ENCODE assay signal across 2 cellular contexts in the genomic region with DNA sequence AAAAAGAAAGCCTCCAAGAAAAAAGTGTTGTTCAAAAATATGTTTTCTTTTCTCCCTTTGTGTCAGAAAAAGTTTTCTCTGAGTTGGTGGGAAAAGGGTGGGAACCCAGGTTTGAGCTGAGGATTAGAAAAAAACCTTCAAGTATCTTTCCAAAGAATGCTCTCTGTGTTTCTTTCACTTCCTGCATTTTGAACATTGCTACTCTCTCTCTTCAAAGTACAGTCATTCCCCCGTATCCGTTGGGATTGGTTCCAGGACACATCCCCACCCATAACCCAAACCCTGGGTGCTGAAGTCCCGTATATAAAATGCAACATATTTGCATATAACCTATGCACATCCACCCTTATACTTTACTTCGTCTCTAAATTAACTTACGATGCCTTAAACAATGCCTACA.
TF ChIP-seq lines count a peak whose summit lies in the region.

No MANE protein-coding gene starts in this region.

TF ChIP-seq in HepG2, 621 proteins besides CTCF, POLR2A, EP300 and RAD21:
- TF ChIP-seq NCOA1 (CRISPR knock-in tag; IDR thresholded peaks at IDR 0.05) (no peak), TOPORS (CRISPR knock-in tag; IDR thresholded peaks at IDR 0.05) (no peak), ZFX (CRISPR knock-in tag; IDR thresholded peaks at IDR 0.05; ENCODE audit: low read depth) (no peak), ADNP (CRISPR knock-in tag; IDR thresholded peaks at IDR 0.05) (no peak), KAT2B (IDR thresholded peaks at IDR 0.05; ENCODE audit: borderline replicate concordance, low read depth, low read length) (no peak), FLYWCH1 (CRISPR knock-in tag; IDR thresholded peaks at IDR 0.05) (no peak), PCBP1 (IDR thresholded peaks at IDR 0.05; ENCODE audit: borderline replicate concordance, low read depth, low read length) (no peak), GATAD2A (CRISPR knock-in tag; IDR thresholded peaks at IDR 0.05) (no peak), PHF20 (CRISPR knock-in tag; IDR thresholded peaks at IDR 0.05) (no peak), ZNF329 (CRISPR knock-in tag; IDR thresholded peaks at IDR 0.05; ENCODE audit: low read depth) (no peak), NFKB2 (CRISPR knock-in tag; IDR thresholded peaks at IDR 0.05; ENCODE audit: borderline replicate concordance) (no peak), ZBTB21 (CRISPR knock-in tag; IDR thresholded peaks at IDR 0.05) (no peak), ZNF251 (CRISPR knock-in tag; IDR thresholded peaks at IDR 0.05) (no peak), ZNF790 (CRISPR knock-in tag; IDR thresholded peaks at IDR 0.05; ENCODE audit: borderline replicate concordance) (no peak)
- TF ChIP-seq, protein P1, sequence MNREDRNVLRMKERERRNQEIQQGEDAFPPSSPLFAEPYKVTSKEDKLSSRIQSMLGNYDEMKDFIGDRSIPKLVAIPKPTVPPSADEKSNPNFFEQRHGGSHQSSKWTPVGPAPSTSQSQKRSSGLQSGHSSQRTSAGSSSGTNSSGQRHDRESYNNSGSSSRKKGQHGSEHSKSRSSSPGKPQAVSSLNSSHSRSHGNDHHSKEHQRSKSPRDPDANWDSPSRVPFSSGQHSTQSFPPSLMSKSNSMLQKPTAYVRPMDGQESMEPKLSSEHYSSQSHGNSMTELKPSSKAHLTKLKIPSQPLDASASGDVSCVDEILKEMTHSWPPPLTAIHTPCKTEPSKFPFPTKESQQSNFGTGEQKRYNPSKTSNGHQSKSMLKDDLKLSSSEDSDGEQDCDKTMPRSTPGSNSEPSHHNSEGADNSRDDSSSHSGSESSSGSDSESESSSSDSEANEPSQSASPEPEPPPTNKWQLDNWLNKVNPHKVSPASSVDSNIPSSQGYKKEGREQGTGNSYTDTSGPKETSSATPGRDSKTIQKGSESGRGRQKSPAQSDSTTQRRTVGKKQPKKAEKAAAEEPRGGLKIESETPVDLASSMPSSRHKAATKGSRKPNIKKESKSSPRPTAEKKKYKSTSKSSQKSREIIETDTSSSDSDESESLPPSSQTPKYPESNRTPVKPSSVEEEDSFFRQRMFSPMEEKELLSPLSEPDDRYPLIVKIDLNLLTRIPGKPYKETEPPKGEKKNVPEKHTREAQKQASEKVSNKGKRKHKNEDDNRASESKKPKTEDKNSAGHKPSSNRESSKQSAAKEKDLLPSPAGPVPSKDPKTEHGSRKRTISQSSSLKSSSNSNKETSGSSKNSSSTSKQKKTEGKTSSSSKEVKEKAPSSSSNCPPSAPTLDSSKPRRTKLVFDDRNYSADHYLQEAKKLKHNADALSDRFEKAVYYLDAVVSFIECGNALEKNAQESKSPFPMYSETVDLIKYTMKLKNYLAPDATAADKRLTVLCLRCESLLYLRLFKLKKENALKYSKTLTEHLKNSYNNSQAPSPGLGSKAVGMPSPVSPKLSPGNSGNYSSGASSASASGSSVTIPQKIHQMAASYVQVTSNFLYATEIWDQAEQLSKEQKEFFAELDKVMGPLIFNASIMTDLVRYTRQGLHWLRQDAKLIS (CRISPR knock-in tag; IDR thresholded peaks at IDR 0.05): no peak
- TF ChIP-seq, protein P2, sequence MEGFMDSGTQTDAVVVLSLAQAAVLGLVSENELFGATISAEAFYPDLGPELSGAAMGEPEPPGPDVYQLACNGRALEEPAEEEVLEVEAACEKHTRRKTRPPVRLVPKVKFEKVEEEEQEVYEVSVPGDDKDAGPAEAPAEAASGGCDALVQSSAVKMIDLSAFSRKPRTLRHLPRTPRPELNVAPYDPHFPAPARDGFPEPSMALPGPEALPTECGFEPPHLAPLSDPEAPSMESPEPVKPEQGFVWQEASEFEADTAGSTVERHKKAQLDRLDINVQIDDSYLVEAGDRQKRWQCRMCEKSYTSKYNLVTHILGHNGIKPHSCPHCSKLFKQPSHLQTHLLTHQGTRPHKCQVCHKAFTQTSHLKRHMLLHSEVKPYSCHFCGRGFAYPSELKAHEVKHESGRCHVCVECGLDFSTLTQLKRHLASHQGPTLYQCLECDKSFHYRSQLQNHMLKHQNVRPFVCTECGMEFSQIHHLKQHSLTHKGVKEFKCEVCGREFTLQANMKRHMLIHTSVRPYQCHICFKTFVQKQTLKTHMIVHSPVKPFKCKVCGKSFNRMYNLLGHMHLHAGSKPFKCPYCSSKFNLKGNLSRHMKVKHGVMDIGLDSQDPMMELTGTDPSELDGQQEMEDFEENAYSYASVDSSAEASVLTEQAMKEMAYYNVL (CRISPR knock-in tag; IDR thresholded peaks at IDR 0.05; ENCODE audit: borderline replicate concordance): no peak

TF ChIP-seq in H1, 55 proteins besides CTCF, POLR2A, EP300 and RAD21:
- TF ChIP-seq TEAD4 (IDR thresholded peaks at IDR 0.05; ENCODE audit: low read depth, low read length) (no peak), CEBPB (IDR thresholded peaks at IDR 0.05; ENCODE audit: low read depth, low read length) (no peak), CHD1 (IDR thresholded peaks at IDR 0.05; ENCODE audit: low read depth, low read length) (no peak), YY1 (IDR thresholded peaks at IDR 0.05; ENCODE audit: low read depth, low read length) (no peak), SIRT6 (IDR thresholded peaks at IDR 0.05; ENCODE audit: low read length) (no peak), BCL11A (IDR thresholded peaks at IDR 0.05; ENCODE audit: low read depth in 2 of 2, low read length in 2 of 2) (no peak), TCF12 (IDR thresholded peaks at IDR 0.05; ENCODE audit: low read depth, low read length) (no peak), TAF1 (IDR thresholded peaks at IDR 0.05; ENCODE audit: low read depth, low read length) (no peak), EGR1 (IDR thresholded peaks at IDR 0.05; ENCODE audit: borderline replicate concordance, low read depth, low read length) (no peak), KDM4A (IDR thresholded peaks at IDR 0.05; ENCODE audit: low read depth, low read length, severe bottlenecking) (no peak), CREB1 (IDR thresholded peaks at IDR 0.05) (no peak), TBP (IDR thresholded peaks at IDR 0.05; ENCODE audit: low read depth, low read length) (no peak), ASH2L (IDR thresholded peaks at IDR 0.05; ENCODE audit: low read length) (no peak), KDM1A (IDR thresholded peaks at IDR 0.05; ENCODE audit: borderline replicate concordance, low read length) (no peak), RNF2 (IDR thresholded peaks at IDR 0.05; ENCODE audit: borderline replicate concordance, low read depth, low read length, missing control alignments, poor library complexity, severe bottlenecking) (no peak), SUZ12 (IDR thresholded peaks at IDR 0.05; ENCODE audit: low read length) (no peak), RBBP5 (IDR thresholded peaks at IDR 0.05; ENCODE audit: borderline replicate concordance, low read depth, low read length) (no peak), SAP30 (IDR thresholded peaks at IDR 0.05; ENCODE audit: insufficient read depth, insufficient replicate concordance, low read length) (no peak)
- TF ChIP-seq, protein P3, sequence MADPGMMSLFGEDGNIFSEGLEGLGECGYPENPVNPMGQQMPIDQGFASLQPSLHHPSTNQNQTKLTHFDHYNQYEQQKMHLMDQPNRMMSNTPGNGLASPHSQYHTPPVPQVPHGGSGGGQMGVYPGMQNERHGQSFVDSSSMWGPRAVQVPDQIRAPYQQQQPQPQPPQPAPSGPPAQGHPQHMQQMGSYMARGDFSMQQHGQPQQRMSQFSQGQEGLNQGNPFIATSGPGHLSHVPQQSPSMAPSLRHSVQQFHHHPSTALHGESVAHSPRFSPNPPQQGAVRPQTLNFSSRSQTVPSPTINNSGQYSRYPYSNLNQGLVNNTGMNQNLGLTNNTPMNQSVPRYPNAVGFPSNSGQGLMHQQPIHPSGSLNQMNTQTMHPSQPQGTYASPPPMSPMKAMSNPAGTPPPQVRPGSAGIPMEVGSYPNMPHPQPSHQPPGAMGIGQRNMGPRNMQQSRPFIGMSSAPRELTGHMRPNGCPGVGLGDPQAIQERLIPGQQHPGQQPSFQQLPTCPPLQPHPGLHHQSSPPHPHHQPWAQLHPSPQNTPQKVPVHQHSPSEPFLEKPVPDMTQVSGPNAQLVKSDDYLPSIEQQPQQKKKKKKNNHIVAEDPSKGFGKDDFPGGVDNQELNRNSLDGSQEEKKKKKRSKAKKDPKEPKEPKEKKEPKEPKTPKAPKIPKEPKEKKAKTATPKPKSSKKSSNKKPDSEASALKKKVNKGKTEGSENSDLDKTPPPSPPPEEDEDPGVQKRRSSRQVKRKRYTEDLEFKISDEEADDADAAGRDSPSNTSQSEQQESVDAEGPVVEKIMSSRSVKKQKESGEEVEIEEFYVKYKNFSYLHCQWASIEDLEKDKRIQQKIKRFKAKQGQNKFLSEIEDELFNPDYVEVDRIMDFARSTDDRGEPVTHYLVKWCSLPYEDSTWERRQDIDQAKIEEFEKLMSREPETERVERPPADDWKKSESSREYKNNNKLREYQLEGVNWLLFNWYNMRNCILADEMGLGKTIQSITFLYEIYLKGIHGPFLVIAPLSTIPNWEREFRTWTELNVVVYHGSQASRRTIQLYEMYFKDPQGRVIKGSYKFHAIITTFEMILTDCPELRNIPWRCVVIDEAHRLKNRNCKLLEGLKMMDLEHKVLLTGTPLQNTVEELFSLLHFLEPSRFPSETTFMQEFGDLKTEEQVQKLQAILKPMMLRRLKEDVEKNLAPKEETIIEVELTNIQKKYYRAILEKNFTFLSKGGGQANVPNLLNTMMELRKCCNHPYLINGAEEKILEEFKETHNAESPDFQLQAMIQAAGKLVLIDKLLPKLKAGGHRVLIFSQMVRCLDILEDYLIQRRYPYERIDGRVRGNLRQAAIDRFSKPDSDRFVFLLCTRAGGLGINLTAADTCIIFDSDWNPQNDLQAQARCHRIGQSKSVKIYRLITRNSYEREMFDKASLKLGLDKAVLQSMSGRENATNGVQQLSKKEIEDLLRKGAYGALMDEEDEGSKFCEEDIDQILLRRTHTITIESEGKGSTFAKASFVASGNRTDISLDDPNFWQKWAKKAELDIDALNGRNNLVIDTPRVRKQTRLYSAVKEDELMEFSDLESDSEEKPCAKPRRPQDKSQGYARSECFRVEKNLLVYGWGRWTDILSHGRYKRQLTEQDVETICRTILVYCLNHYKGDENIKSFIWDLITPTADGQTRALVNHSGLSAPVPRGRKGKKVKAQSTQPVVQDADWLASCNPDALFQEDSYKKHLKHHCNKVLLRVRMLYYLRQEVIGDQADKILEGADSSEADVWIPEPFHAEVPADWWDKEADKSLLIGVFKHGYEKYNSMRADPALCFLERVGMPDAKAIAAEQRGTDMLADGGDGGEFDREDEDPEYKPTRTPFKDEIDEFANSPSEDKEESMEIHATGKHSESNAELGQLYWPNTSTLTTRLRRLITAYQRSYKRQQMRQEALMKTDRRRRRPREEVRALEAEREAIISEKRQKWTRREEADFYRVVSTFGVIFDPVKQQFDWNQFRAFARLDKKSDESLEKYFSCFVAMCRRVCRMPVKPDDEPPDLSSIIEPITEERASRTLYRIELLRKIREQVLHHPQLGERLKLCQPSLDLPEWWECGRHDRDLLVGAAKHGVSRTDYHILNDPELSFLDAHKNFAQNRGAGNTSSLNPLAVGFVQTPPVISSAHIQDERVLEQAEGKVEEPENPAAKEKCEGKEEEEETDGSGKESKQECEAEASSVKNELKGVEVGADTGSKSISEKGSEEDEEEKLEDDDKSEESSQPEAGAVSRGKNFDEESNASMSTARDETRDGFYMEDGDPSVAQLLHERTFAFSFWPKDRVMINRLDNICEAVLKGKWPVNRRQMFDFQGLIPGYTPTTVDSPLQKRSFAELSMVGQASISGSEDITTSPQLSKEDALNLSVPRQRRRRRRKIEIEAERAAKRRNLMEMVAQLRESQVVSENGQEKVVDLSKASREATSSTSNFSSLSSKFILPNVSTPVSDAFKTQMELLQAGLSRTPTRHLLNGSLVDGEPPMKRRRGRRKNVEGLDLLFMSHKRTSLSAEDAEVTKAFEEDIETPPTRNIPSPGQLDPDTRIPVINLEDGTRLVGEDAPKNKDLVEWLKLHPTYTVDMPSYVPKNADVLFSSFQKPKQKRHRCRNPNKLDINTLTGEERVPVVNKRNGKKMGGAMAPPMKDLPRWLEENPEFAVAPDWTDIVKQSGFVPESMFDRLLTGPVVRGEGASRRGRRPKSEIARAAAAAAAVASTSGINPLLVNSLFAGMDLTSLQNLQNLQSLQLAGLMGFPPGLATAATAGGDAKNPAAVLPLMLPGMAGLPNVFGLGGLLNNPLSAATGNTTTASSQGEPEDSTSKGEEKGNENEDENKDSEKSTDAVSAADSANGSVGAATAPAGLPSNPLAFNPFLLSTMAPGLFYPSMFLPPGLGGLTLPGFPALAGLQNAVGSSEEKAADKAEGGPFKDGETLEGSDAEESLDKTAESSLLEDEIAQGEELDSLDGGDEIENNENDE (IDR thresholded peaks at IDR 0.05; ENCODE audit: insufficient replicate concordance, low read length): no peak
- TF ChIP-seq, protein P4, sequence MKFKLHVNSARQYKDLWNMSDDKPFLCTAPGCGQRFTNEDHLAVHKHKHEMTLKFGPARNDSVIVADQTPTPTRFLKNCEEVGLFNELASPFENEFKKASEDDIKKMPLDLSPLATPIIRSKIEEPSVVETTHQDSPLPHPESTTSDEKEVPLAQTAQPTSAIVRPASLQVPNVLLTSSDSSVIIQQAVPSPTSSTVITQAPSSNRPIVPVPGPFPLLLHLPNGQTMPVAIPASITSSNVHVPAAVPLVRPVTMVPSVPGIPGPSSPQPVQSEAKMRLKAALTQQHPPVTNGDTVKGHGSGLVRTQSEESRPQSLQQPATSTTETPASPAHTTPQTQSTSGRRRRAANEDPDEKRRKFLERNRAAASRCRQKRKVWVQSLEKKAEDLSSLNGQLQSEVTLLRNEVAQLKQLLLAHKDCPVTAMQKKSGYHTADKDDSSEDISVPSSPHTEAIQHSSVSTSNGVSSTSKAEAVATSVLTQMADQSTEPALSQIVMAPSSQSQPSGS (IDR thresholded peaks at IDR 0.05; ENCODE audit: low read length): no peak
